16 cellular contexts compared by ENCODE assay signal in genomic region chr1:178693368-178693767, GRCh38. TPM values are rescaled to one million over a fixed set of nuclear protein-coding genes. Genes with fewer than 3 reads are reported as not detected.
A peak's percentile ranks its signal among the peaks of the same experiment; 100 is the strongest.
DNase-seq lines count a peak whose midpoint lies in the region; ATAC-seq and TF ChIP-seq lines count a peak whose summit lies in the region.
"Had no signal": no experiment of that assay in that cellular context is flagged by ENCODE, and none has a peak within 500 bp of the region (broad histone marks: within the 10 kb centered on the region; RNA-seq: fewer than 3 reads in every experiment).

No MANE protein-coding gene starts in this region.

- H3K4me1 ChIP-seq in upper lobe of left lung, result no peaks in the 10 kb centered on the region
- H3K4me1 ChIP-seq: upper lobe of right lung had no signal

- H3K4me3 ChIP-seq in AG04449 (ENCODE audit: low read depth, low read length), result no peak overlapping the region
- no peak overlapping the region for H3K4me3 ChIP-seq in choroid plexus epithelial cell (ENCODE audit: low read depth, low read length)
- no peak overlapping the region for H3K4me3 ChIP-seq in upper lobe of left lung
- H3K4me3 ChIP-seq: upper lobe of right lung had no signal

- DNase-seq in AG04449 (ENCODE audit: low read depth, low spot score) (no peak), HuH-7 (ENCODE audit: low spot score) (peak; percentile 42), choroid plexus epithelial cell (ENCODE audit: low read depth) (peak; percentile 25), iPS-NIHi11 (ENCODE audit: low spot score) (peak; percentile 66), upper lobe of left lung (no peak)
- no peak for DNase-seq in stimulated activated naive CD4-positive, alpha-beta T cell treated with Interleukin-2 at 50 U/mL for 16 hours (lab: John Stamatoyannopoulos, UW)
- DNase-seq: activated B cell treated with CpG ODN at 0.5 μM for 24 hours; activated CD8-positive, alpha-beta memory T cell treated with anti-CD3 and anti-CD28 coated beads, Interleukin-2, amount 50 U/mL, for 4 hours; caudate nucleus; NCI-H446 treated with DMSO at 0.1 percent for 48 hours; stimulated activated CD4-positive, alpha-beta T cell treated with anti-CD3 and anti-CD28 coated beads, Interleukin-4, amount 100 ng/mL, for 24 hours; upper lobe of right lung had no signal

- POLR2A ChIA-PET in AG04449 (lab: Yijun Ruan, JAX), result no interaction called here

- no peak for TF ChIP-seq POLR2A in upper lobe of left lung (IDR thresholded peaks at IDR 0.05)

- ATAC-seq in upper lobe of left lung (ENCODE audit: low FRiP score in 2 of 2) (no peak), GM21528 (IDR thresholded peaks at IDR 0.05; ENCODE audit: low FRiP score, unreplicated experiment) (no peak), HG02763 (IDR thresholded peaks at IDR 0.05; ENCODE audit: unreplicated experiment) (no peak)
- ATAC-seq: sciatic nerve, SK-N-SH treated with all-trans-retinoic acid at 6 μM for 48 hours, upper lobe of right lung had no signal

- TF ChIP-seq CTCF in AG04449 (IDR thresholded peaks at IDR 0.05; ENCODE audit: insufficient read depth, low read length, missing control alignments) (peak; percentile 25), choroid plexus epithelial cell (conservative IDR thresholded peaks at IDR 0.05; ENCODE audit: low read depth, low read length) (peak; percentile 35), upper lobe of left lung (IDR thresholded peaks at IDR 0.05) (no peak)

- CTCF ChIA-PET in AG04449 (lab: Yijun Ruan, JAX), result interaction anchor here (0.7 to 1.2 kb wide), 4 partner anchors 10 to 313 kb away, joined by 3 to 4 read pairs (median 3); no protein-coding TSS in a partner anchor

- WGBS in upper lobe of left lung, 2 donors, result 36 to 52% methylated on average over 2 of the region's 2 CpGs

- no peaks in the 10 kb centered on the region for H3K36me3 ChIP-seq in upper lobe of left lung
- H3K36me3 ChIP-seq: upper lobe of right lung had no signal

- H3K27me3 ChIP-seq in upper lobe of left lung, result no peaks in the 10 kb centered on the region
- H3K27me3 ChIP-seq: upper lobe of right lung had no signal

- no peak overlapping the region for H3K27ac ChIP-seq in upper lobe of left lung
- H3K27ac ChIP-seq: upper lobe of right lung had no signal

- no peak for TF ChIP-seq EP300 in upper lobe of left lung (IDR thresholded peaks at IDR 0.05)

- H3K9me3 ChIP-seq in upper lobe of left lung, result no peaks in the 10 kb centered on the region
- H3K9me3 ChIP-seq: upper lobe of right lung had no signal

RNA-seq across cellular contexts. Expression of gene RALGPS2, which starts 31.7 kb away (rescaled TPM):
- 10 to 100 TPM in 1 of 6 donors, 1 to 10 TPM in 5; 6.2 to 23.9 (median 7.6) TPM for total RNA-seq in upper lobe of left lung

Comparison
In these comparisons a context has a peak if more than half of its experiments do, and no peak if none do; other contexts are left out.
1. DNase-seq: peak in HuH-7 (single experiment), choroid plexus epithelial cell (single experiment) and iPS-NIHi11 (single experiment); none in AG04449 (single experiment), stimulated activated naive CD4-positive, alpha-beta T cell treated with Interleukin-2 at 50 U/mL for 16 hours (single experiment) and upper lobe of left lung (0 of 2).
2. CTCF ChIP-seq: peak in AG04449 (single experiment) and choroid plexus epithelial cell (single experiment); none in upper lobe of left lung (0 of 6).